18 cellular contexts compared by ENCODE assay signal in genomic region chr6:127441881-127442280, GRCh38. TPM values are rescaled to one million over a fixed set of nuclear protein-coding genes. Genes with fewer than 3 reads are reported as not detected.
DNase-seq lines count a peak whose midpoint lies in the region; ATAC-seq, FAIRE-seq and TF ChIP-seq lines count a peak whose summit lies in the region.
"Had no signal": no experiment of that assay in that cellular context is flagged by ENCODE, and none has a peak within 500 bp of the region (broad histone marks: within the 10 kb centered on the region; RNA-seq: fewer than 3 reads in every experiment).

No MANE protein-coding gene starts in this region.

- no peaks in the 10 kb centered on the region for H3K9me1 ChIP-seq in K562 (ENCODE audit: control insufficient read depth, insufficient read depth, low read length)

- no peak overlapping the region for H3K4ac ChIP-seq in mesenchymal stem cell (ENCODE audit: low read depth in 1 of 2, low read length in 2 of 2)

- DNase-seq in A549 (ENCODE audit: low read depth in 1 of 2, low spot score in 1 of 2) (no peak), D721Med (ENCODE audit: insufficient read length, low spot score) (no peak), K562 (ENCODE audit: extremely low read depth in 1 of 4, low spot score in 3 of 4) (no peak), T-helper 9 cell (no peak), mesenchymal stem cell (no peak)
- DNase-seq: 8988T; AML-193; CD4-positive, alpha-beta T cell; CD8-positive, alpha-beta memory T cell; COR-L47; DMS79 treated with DMSO at 0.1 percent for 48 hours; GF-D8 had no signal

- H2BK15ac ChIP-seq in mesenchymal stem cell (ENCODE audit: low read depth, poor library complexity, severe bottlenecking), result no peak overlapping the region

- TF ChIP-seq CTCF in A549 (IDR thresholded peaks at IDR 0.05) (no peak), D721Med (IDR thresholded peaks at IDR 0.05; ENCODE audit: insufficient read depth, missing control alignments) (no peak), K562 (IDR thresholded peaks at IDR 0.05 in 2 of 3, conservative IDR thresholded peaks at IDR 0.05 in 1 of 3; ENCODE audit: insufficient read depth in 2 of 3, low read depth in 1 of 3, low read length in 3 of 3) (no peak)

- H4K20me1 ChIP-seq in K562 (replicated peaks; ENCODE audit: control insufficient read depth, insufficient read depth, low read length), result no peaks in the 10 kb centered on the region
- H4K20me1 ChIP-seq: BLaER1 treated with 17β-estradiol and CSF1 and Interleukin-3, amounts not matched to agents 10 nM and 100 nM had no signal

- H3K4me1 ChIP-seq in A549 (no peaks in the 10 kb centered on the region), K562 (replicated peaks in 1 of 2; ENCODE audit: control insufficient read depth in 2 of 2, insufficient read depth in 2 of 2, low read length in 2 of 2) (no peaks in the 10 kb centered on the region), mesenchymal stem cell (ENCODE audit: control insufficient read depth, insufficient read depth, low read depth, low read length) (no peaks in the 10 kb centered on the region)
- H3K4me1 ChIP-seq: BLaER1 treated with 17β-estradiol and CSF1 and Interleukin-3, amounts not matched to agents 10 nM and 100 nM had no signal

- no peak for TF ChIP-seq RAD21 in A549 (conservative IDR thresholded peaks at IDR 0.05 in 1 of 2, IDR thresholded peaks at IDR 0.05 in 1 of 2)
- no peak for TF ChIP-seq RAD21 in K562 (CRISPR knock-in tag; conservative IDR thresholded peaks at IDR 0.05 in 1 of 2, IDR thresholded peaks at IDR 0.05 in 1 of 2)

- H2BK5ac ChIP-seq in mesenchymal stem cell (ENCODE audit: low read depth, low read length, poor library complexity, severe bottlenecking), result no peak overlapping the region

- H3K18ac ChIP-seq in mesenchymal stem cell (ENCODE audit: low read depth in 1 of 2, low read length in 2 of 2), result no peak overlapping the region

- H3K4me3 ChIP-seq in A549 (no peak overlapping the region), K562 (no peak overlapping the region), mesenchymal stem cell (ENCODE audit: insufficient read depth in 1 of 2, low read depth in 1 of 2, low read length in 2 of 2) (no peak overlapping the region)
- H3K4me3 ChIP-seq: BLaER1 treated with 17β-estradiol and CSF1 and Interleukin-3, amounts not matched to agents 10 nM and 100 nM had no signal

- no peak overlapping the region for H2AK5ac ChIP-seq in mesenchymal stem cell (ENCODE audit: low read length, severe bottlenecking)

- WGBS in A549 (ENCODE audit: missing lambda C conversion rate), result 74% methylated on average over 1 of the region's 1 CpG
- 0% methylated on average over 1 of the region's 1 CpG for WGBS in K562 (ENCODE audit: insufficient coverage, low coverage, missing lambda C conversion rate)
- WGBS in mesenchymal stem cell, result no CpG with 5 or more reads among the region's 1 CpG

- H3K27me3 ChIP-seq in K562 (ENCODE audit: control insufficient read depth in 2 of 2, insufficient read depth in 2 of 2, low read length in 2 of 2) (no peaks in the 10 kb centered on the region; a peak in 1 of 5 replicates), mesenchymal stem cell (ENCODE audit: control insufficient read depth in 1 of 2, insufficient read depth in 1 of 2, low read length in 2 of 2) (no peaks in the 10 kb centered on the region)
- H3K27me3 ChIP-seq: BLaER1 treated with 17β-estradiol and CSF1 and Interleukin-3, amounts not matched to agents 10 nM and 100 nM had no signal

- H3K14ac ChIP-seq in mesenchymal stem cell (ENCODE audit: low read length in 2 of 2), result no peak overlapping the region

- BruUV-seq in K562 (replicated peaks; lab: Mats Ljungman, UMichigan), result no TSS peak

- in situ Hi-C loops in K562 (cut with MboI), result no loop called here

- H3K36me3 ChIP-seq in K562 (ENCODE audit: control insufficient read depth, insufficient read depth, low read length) (no peaks in the 10 kb centered on the region), mesenchymal stem cell (ENCODE audit: control insufficient read depth in 1 of 2, insufficient read depth in 2 of 2, low read depth in 1 of 2, low read length in 2 of 2) (peaks cover 7 to 10% of the 10 kb centered on the region in 2 experiments)
- H3K36me3 ChIP-seq: BLaER1 treated with 17β-estradiol and CSF1 and Interleukin-3, amounts not matched to agents 10 nM and 100 nM had no signal

- CTCF ChIA-PET in A549 (lab: Yijun Ruan, JAX) (interaction anchor here (0.6 to 1.1 kb wide), 2 partner anchors 59 to 100 kb away, joined by 3 read pairs; no protein-coding TSS in a partner anchor), K562 (lab: Yijun Ruan, JAX; ENCODE audit: low intra/inter-chr PET ratio) (no interaction called here)

- TF ChIP-seq EP300 in A549 (IDR thresholded peaks at IDR 0.05), result no peak
- TF ChIP-seq EP300 in K562 (IDR thresholded peaks at IDR 0.05; ENCODE audit: low read length), result no peak

- intact Hi-C loops in K562 (cut with micrococcal nuclease), result no loop called here

- FAIRE-seq in A549 (lab: Jason Lieb, UNC) (no peak), D721Med (lab: Jason Lieb, UNC) (peak; percentile 11), K562 (lab: Jason Lieb, UNC) (no peak)
- FAIRE-seq: G401.6, GM12891, GM19239 had no signal

- H4K8ac ChIP-seq in mesenchymal stem cell (ENCODE audit: low read length), result no peak overlapping the region

- H3K27ac ChIP-seq in A549, result no peak overlapping the region
- H3K27ac ChIP-seq in K562 (ENCODE audit: extremely low read depth, low read depth, low read length), result no peak overlapping the region
- H3K27ac ChIP-seq in mesenchymal stem cell (ENCODE audit: low read length, poor library complexity, severe bottlenecking), result no peak overlapping the region
- H3K27ac ChIP-seq: BLaER1 treated with 17β-estradiol and CSF1 and Interleukin-3, amounts not matched to agents 10 nM and 100 nM; C4-2B had no signal

- no peak overlapping the region for H4K91ac ChIP-seq in mesenchymal stem cell (ENCODE audit: low read length)

- H3K4me2 ChIP-seq in A549, result no peak overlapping the region
- no peak overlapping the region for H3K4me2 ChIP-seq in K562 (ENCODE audit: insufficient read depth, low read length)
- no peak overlapping the region for H3K4me2 ChIP-seq in mesenchymal stem cell (ENCODE audit: low read length, poor library complexity, severe bottlenecking)
- H3K4me2 ChIP-seq: BLaER1 treated with 17β-estradiol and CSF1 and Interleukin-3, amounts not matched to agents 10 nM and 100 nM had no signal

- H3K9me3 ChIP-seq in A549 (no peaks in the 10 kb centered on the region), K562 (replicated peaks; ENCODE audit: control insufficient read depth, insufficient read depth, low read depth, low read length) (no peaks in the 10 kb centered on the region), mesenchymal stem cell (ENCODE audit: control insufficient read depth, low read length) (no peaks in the 10 kb centered on the region)
- H3K9me3 ChIP-seq: BLaER1 treated with 17β-estradiol and CSF1 and Interleukin-3, amounts not matched to agents 10 nM and 100 nM had no signal

- ATAC-seq in A549, result no peak
- ATAC-seq in K562, result no peak
- ATAC-seq in HG03442 (IDR thresholded peaks at IDR 0.05; ENCODE audit: unreplicated experiment), result no peak

- H2AFZ ChIP-seq in K562 (ENCODE audit: low read depth, low read length) (no peak overlapping the region), mesenchymal stem cell (ENCODE audit: low read depth, low read length) (no peak overlapping the region)

- no peak overlapping the region for H2BK120ac ChIP-seq in mesenchymal stem cell (ENCODE audit: low read depth, low read length)

- no peak overlapping the region for H3K9ac ChIP-seq in K562 (ENCODE audit: insufficient read depth in 1 of 2, low read depth in 2 of 2, low read length in 2 of 2)
- H3K9ac ChIP-seq in mesenchymal stem cell (ENCODE audit: low read length), result no peak overlapping the region
- H3K9ac ChIP-seq: BLaER1 treated with 17β-estradiol and CSF1 and Interleukin-3, amounts not matched to agents 10 nM and 100 nM had no signal

- POLR2A ChIA-PET in A549 (lab: Yijun Ruan, JAX) (no interaction called here), K562 (lab: Yijun Ruan, JAX) (no interaction called here)

- H3K23ac ChIP-seq in mesenchymal stem cell (ENCODE audit: low read length in 2 of 2), result no peak overlapping the region

- H3K79me1 ChIP-seq in mesenchymal stem cell (replicated peaks; ENCODE audit: low read length, poor library complexity, severe bottlenecking), result peaks cover 5% of the 10 kb centered on the region

- TF ChIP-seq POLR2A in A549 (IDR thresholded peaks at IDR 0.05; ENCODE audit: low read length), result no peak
- TF ChIP-seq POLR2A in K562 (conservative IDR thresholded peaks at IDR 0.05), result no peak

- H3K79me2 ChIP-seq in K562 (ENCODE audit: control insufficient read depth, insufficient read depth, low read length), result no peaks in the 10 kb centered on the region

- no peak overlapping the region for H2BK12ac ChIP-seq in mesenchymal stem cell (ENCODE audit: low read length in 2 of 2)

TF ChIP-seq in A549, 52 proteins besides CTCF, POLR2A, EP300 and RAD21 (continues in another document):
- no peak for TF ChIP-seq SREBF2 (IDR thresholded peaks at IDR 0.05)

TF ChIP-seq in K562, 482 proteins besides CTCF, POLR2A, EP300 and RAD21 (continues in another document):
- peak; percentile 57; the same call in 1 of the 2 replicates for TF ChIP-seq MAFK (IDR thresholded peaks at IDR 0.05; ENCODE audit: low read length)

RNA-seq across cellular contexts. Expression of gene KIAA0408, which starts 17.3 kb away (rescaled TPM):
- 10.9 and 11.8 TPM in 2 replicates for polyA plus RNA-seq in A549 (2011; rRNA removed)
- 1.6 and 1.9 TPM in 2 replicates for polyA plus RNA-seq in A549 (2012; cell fraction: cytosol; rRNA removed)
- polyA plus RNA-seq in A549 (2012; cell fraction: nucleus; rRNA removed), result 2.1 and 4.3 TPM in 2 replicates
- 2.7 to 3.0 TPM (median 2.9 TPM) in 3 replicates for polyA plus RNA-seq in A549 (2017; fragmentation: RNase III; extraction: RNeasy Plus Mini Kit Qiagen cat#74134 plus additional on column Dnase treatment)
- 2.7 and 3.3 TPM in 2 replicates for polyA minus RNA-seq in A549 (2011; rRNA and poly(A)+ RNA removed)
- total RNA-seq in K562 (2011; cell fraction: chromatin; rRNA removed; ENCODE audit: low replicate concordance), result not detected in 2 replicates
- total RNA-seq in K562 (2011; cell fraction: nucleolus; rRNA removed), result not detected in 2 replicates
- total RNA-seq in K562 (2011; cell fraction: nucleoplasm; rRNA removed), result not detected in 2 replicates
- total RNA-seq in K562 (2014; rRNA removed), result not detected in 2 replicates
- not detected in 2 replicates for total RNA-seq in K562 (2014; rRNA removed; fragmentation: Illumina TruSeq; extraction: Trizol)
- not detected in 2 replicates for total RNA-seq in K562 (2015; rRNA removed; fragmentation: Illumina TruSeq; extraction: Trizol)
- total RNA-seq in K562 (2021), result 0.11 TPM in 1 of 2 replicates, not detected in the other
- polyA plus RNA-seq in K562 (2011; rRNA removed), result not detected in 2 replicates
- polyA plus RNA-seq in K562 (2011; cell fraction: cytosol; rRNA removed), result not detected in 2 replicates
- polyA plus RNA-seq in K562 (2011; cell fraction: nucleus; rRNA removed), result not detected in 2 replicates
- polyA plus RNA-seq in K562 (2012), result 0.03 TPM in 1 of 2 replicates, not detected in the other
- not detected in 2 replicates for polyA plus RNA-seq in K562 (2014; fragmentation: Illumina TruSeq; extraction: Trizol)
- not detected for polyA plus RNA-seq in K562 (2014; fragmentation: Nextera tagmentation; extraction: Ambion mirVana)
- polyA plus RNA-seq in K562 (2014; rRNA removed), result not detected in 2 replicates
- not detected in 2 replicates for polyA minus RNA-seq in K562 (2011; rRNA and poly(A)+ RNA removed)
- not detected in 2 replicates for polyA minus RNA-seq in K562 (2011; cell fraction: cytosol; rRNA and poly(A)+ RNA removed)
- not detected in 2 replicates for polyA minus RNA-seq in K562 (2011; cell fraction: nucleus; rRNA and poly(A)+ RNA removed)
- polyA plus RNA-seq in mesenchymal stem cell (2013, experiment 1 of 2), result 1.9 TPM
- 1.9 TPM for polyA plus RNA-seq in mesenchymal stem cell (2013, experiment 2 of 2)

Comparison
In these comparisons a context has a peak if more than half of its experiments do, and no peak if none do; other contexts are left out.
1. Of the 35 proteins assayed by ChIP-seq in both K562 and A549: peak only in K562: none; only in A549: none; in both: MAFK; in neither: 34.